8 cellular contexts compared by ENCODE assay signal in genomic region chr13:49220035-49220855, GRCh38. TPM values are rescaled to one million over a fixed set of nuclear protein-coding genes. Genes with fewer than 3 reads are reported as not detected.
DNase-seq lines count a peak whose midpoint lies in the region; ATAC-seq and TF ChIP-seq lines count a peak whose summit lies in the region.

MLNR (plus strand) TSS chr13:49220338; CDS start chr13:49220338, 0 bp downstream.

- peaks cover 0 to 19% of the 10 kb centered on the region in 2 donors for H3K4me1 ChIP-seq in right atrium auricular region

- no peak within 1 kb of the TSS for H3K27ac ChIP-seq in right atrium auricular region

- H3K27me3 Mint-ChIP-seq in activated naive CD4-positive, alpha-beta T cell treated with anti-CD3 and anti-CD28 coated beads, Interleukin-2, amount 50 U/mL, for 24 hours = peaks cover 40% of the 10 kb centered on the region

- peak; percentile 39 for TF ChIP-seq CTCF in GM10266 (IDR thresholded peaks at IDR 0.05; ENCODE audit: control insufficient read depth, insufficient read depth, low read depth, missing control alignments)
- TF ChIP-seq CTCF in right atrium auricular region (IDR thresholded peaks at IDR 0.05) = peak in 1 of 2 donors; percentile 25
- TF ChIP-seq CTCF in retinal pigment epithelial cell (conservative IDR thresholded peaks at IDR 0.05; ENCODE audit: low read depth, low read length) = peak; percentile 26

- no peak within 1 kb of the TSS for H3K27ac Mint-ChIP-seq in activated naive CD4-positive, alpha-beta T cell treated with anti-CD3 and anti-CD28 coated beads, Interleukin-2, amount 50 U/mL, for 24 hours

- H3K4me1 Mint-ChIP-seq in activated naive CD4-positive, alpha-beta T cell treated with anti-CD3 and anti-CD28 coated beads, Interleukin-2, amount 50 U/mL, for 24 hours = peaks cover 13% of the 10 kb centered on the region

- H3K27me3 ChIP-seq in right atrium auricular region = peaks cover 14 to 18% of the 10 kb centered on the region in 2 donors

- peaks cover 4% of the 10 kb centered on the region for H3K36me3 Mint-ChIP-seq in activated naive CD4-positive, alpha-beta T cell treated with anti-CD3 and anti-CD28 coated beads, Interleukin-2, amount 50 U/mL, for 24 hours

- peak within 1 kb of the TSS; percentile 74 for H3K4me3 Mint-ChIP-seq in activated naive CD4-positive, alpha-beta T cell treated with anti-CD3 and anti-CD28 coated beads, Interleukin-2, amount 50 U/mL, for 24 hours

- no peaks in the 10 kb centered on the region for H3K9me3 ChIP-seq in right atrium auricular region

- no peaks in the 10 kb centered on the region for H3K36me3 ChIP-seq in right atrium auricular region

- no peaks in the 10 kb centered on the region for H3K9me3 Mint-ChIP-seq in activated naive CD4-positive, alpha-beta T cell treated with anti-CD3 and anti-CD28 coated beads, Interleukin-2, amount 50 U/mL, for 24 hours

- H3K4me3 ChIP-seq in right atrium auricular region = peak within 1 kb of the TSS; percentile 31 to 53
- peak within 1 kb of the TSS; percentile 25 for H3K4me3 ChIP-seq in retinal pigment epithelial cell (ENCODE audit: low read length)

- ATAC-seq in GM21381 (IDR thresholded peaks at IDR 0.05; ENCODE audit: unreplicated experiment) (no peak), GM19397 (IDR thresholded peaks at IDR 0.05; ENCODE audit: unreplicated experiment) (no peak)

- DNase-seq in GM10266 (ENCODE audit: extremely low spot score) = peak; percentile 67
- peak; percentile 10 for DNase-seq in NCI-H510A (lab: John Stamatoyannopoulos, UW)
- peak; percentile 55 for DNase-seq in right atrium auricular region (ENCODE audit: low spot score)
- no peak for DNase-seq in retinal pigment epithelial cell (ENCODE audit: low read depth)
- no peak for DNase-seq in NCI-H446 treated with DMSO at 0.1 percent for 48 hours (lab: John Stamatoyannopoulos, UW)

RNA-seq across cellular contexts. Expression of gene MLNR, which starts in this region (rescaled TPM):
- not detected for total RNA-seq in right atrium auricular region

Comparison
In these comparisons a context has a peak if more than half of its experiments do, and no peak if none do; other contexts are left out.
1. Peak in DNase-seq and H3K4me3 ChIP-seq in right atrium auricular region; RNA of the gene not detected or under 1 TPM.
2. DNase-seq: peak in GM10266 (single experiment) and NCI-H510A (single experiment); none in retinal pigment epithelial cell (single experiment) and NCI-H446 treated with DMSO at 0.1 percent for 48 hours (single experiment).